8 cellular contexts compared by ENCODE assay signal in the genomic region with DNA sequence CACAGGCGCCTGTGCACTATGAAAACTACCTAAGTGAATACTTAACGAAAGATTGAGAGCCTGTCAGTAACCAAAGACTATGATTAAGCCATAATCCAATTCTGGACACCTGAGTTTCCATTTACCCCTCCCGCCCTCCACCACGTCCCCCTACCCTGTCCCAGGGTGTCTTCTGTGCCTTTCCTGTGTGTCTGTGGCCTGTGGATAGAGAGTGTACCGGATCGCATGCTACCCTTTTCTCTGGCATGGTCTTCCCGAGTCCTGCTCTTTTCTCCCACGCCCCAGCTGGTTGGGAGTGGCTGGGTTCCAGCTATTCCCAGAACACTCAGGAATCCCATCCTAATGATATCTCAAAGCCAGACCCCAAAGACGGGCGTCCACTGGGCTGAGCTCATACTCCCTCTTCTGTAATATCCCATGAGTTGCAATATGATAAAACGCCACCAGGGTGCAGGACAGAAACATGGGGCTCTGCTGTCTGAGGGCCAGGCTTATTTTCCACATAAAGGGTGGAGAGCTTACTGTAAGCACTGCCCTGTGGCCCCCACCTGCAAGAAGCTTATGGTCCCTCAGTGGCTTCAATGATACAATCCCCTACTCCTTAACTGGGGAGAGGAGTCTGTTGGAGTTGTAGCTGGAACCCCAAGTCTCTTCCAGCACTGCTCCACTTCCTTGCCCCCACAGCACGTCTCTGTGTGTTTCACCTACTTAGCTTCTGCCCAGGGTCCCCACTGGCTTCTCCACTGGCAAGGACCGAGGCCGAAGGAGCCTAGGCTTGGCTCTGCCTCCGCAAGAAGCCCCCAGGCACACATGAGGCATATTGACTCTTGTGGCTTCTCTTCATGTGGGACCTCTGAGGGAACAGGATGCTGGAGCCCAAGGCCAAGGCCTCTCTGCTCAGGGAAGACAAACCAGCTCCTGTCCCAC. TPM values are rescaled to one million over a fixed set of nuclear protein-coding genes. Genes with fewer than 3 reads are reported as not detected.
A peak's percentile ranks its signal among the peaks of the same experiment; 100 is the strongest.
DNase-seq lines count a peak whose midpoint lies in the region; ATAC-seq and TF ChIP-seq lines count a peak whose summit lies in the region.

No MANE protein-coding gene starts in this region.

- ATAC-seq in GM21526 (IDR thresholded peaks at IDR 0.05; ENCODE audit: low FRiP score, unreplicated experiment) (peak; percentile 59), HG03469 (IDR thresholded peaks at IDR 0.05; ENCODE audit: unreplicated experiment) (no peak)
- ATAC-seq in stimulated activated naive CD8-positive, alpha-beta T cell treated with anti-CD3 and anti-CD28 coated beads, Interleukin-15, amount 100 ng/mL, for 72 hours: peak; percentile 78

- peaks cover 77% of the 10 kb centered on the region for H3K27me3 Mint-ChIP-seq in stimulated activated naive CD8-positive, alpha-beta T cell treated with anti-CD3 and anti-CD28 coated beads, Interleukin-15, amount 100 ng/mL, for 72 hours

- H3K9me3 Mint-ChIP-seq in stimulated activated naive CD8-positive, alpha-beta T cell treated with anti-CD3 and anti-CD28 coated beads, Interleukin-15, amount 100 ng/mL, for 72 hours: no peaks in the 10 kb centered on the region

- H3K4me2 ChIP-seq in mammary epithelial cell (ENCODE audit: insufficient read depth, low read depth, low read length): no peak overlapping the region

- H3K27ac ChIP-seq in mammary epithelial cell (ENCODE audit: insufficient read depth, low read depth, low read length): no peak overlapping the region

- H3K36me3 ChIP-seq in mammary epithelial cell (ENCODE audit: insufficient read depth, low read length): no peaks in the 10 kb centered on the region

- no TSS peak for BruUV-seq in mammary epithelial cell (replicated peaks; lab: Mats Ljungman, UMichigan)

- 32% methylated on average over 12 of the region's 15 CpGs for WGBS in mammary epithelial cell (ENCODE audit: low coverage, missing lambda C conversion rate)

- no peak overlapping the region for H3K4me3 ChIP-seq in mammary epithelial cell (replicated peaks in 1 of 3; ENCODE audit: insufficient read depth in 1 of 3, low read depth in 2 of 3, low read length in 3 of 3)

- intact Hi-C loops in mammary epithelial cell (cut with micrococcal nuclease): loop anchor here (1.0 kb wide), 3 partner anchors 18 to 372 kb away; no protein-coding TSS in a partner anchor

- DNase-seq in DMS 273 (lab: John Stamatoyannopoulos, UW; ENCODE audit: unreplicated experiment): peak; percentile 86
- DNase-seq in MV-4-11 (lab: John Stamatoyannopoulos, UW): peak; percentile 45
- peak; percentile 47 for DNase-seq in SKM-1 (lab: John Stamatoyannopoulos, UW; ENCODE audit: unreplicated experiment)
- DNase-seq in mammary epithelial cell: peak; percentile 31
- peak; percentile 78 for DNase-seq in left kidney (ENCODE audit: low read depth, low spot score)
- peak; percentile 34 to 42 for DNase-seq in stimulated activated naive CD8-positive, alpha-beta T cell treated with anti-CD3 and anti-CD28 coated beads, Interleukin-15, amount 100 ng/mL, for 72 hours

- no peaks in the 10 kb centered on the region for H3K79me2 ChIP-seq in mammary epithelial cell (ENCODE audit: insufficient read depth, low read length)

- TF ChIP-seq CTCF in mammary epithelial cell (conservative IDR thresholded peaks at IDR 0.05 in 1 of 2, IDR thresholded peaks at IDR 0.05 in 1 of 2; ENCODE audit: extremely low read depth in 1 of 2, insufficient read depth in 1 of 2, low read depth in 1 of 2, low read length in 2 of 2): peak; percentile 69

- H4K20me1 ChIP-seq in mammary epithelial cell (ENCODE audit: insufficient read depth, low read length): no peaks in the 10 kb centered on the region

- H3K4me1 Mint-ChIP-seq in stimulated activated naive CD8-positive, alpha-beta T cell treated with anti-CD3 and anti-CD28 coated beads, Interleukin-15, amount 100 ng/mL, for 72 hours: peaks cover 19% of the 10 kb centered on the region

- H3K4me1 ChIP-seq in mammary epithelial cell (ENCODE audit: insufficient read depth, low read length): no peaks in the 10 kb centered on the region

- CTCF ChIA-PET in mammary epithelial cell (lab: Charles Lee; ENCODE audit: low non-redundant PET): interaction anchor here (0.5 to 0.7 kb wide), 6 partner anchors 9 to 218 kb away, joined by 3 to 4 read pairs (median 3); no protein-coding TSS in a partner anchor

- dilution Hi-C loops in mammary epithelial cell (cut with HindIII; ENCODE audit: low sequenced_read_pairs): no loop called here

- no peak overlapping the region for H3K4me3 Mint-ChIP-seq in stimulated activated naive CD8-positive, alpha-beta T cell treated with anti-CD3 and anti-CD28 coated beads, Interleukin-15, amount 100 ng/mL, for 72 hours

- H2AFZ ChIP-seq in mammary epithelial cell (ENCODE audit: low read depth, low read length): no peak overlapping the region

- no peak overlapping the region for H3K27ac Mint-ChIP-seq in stimulated activated naive CD8-positive, alpha-beta T cell treated with anti-CD3 and anti-CD28 coated beads, Interleukin-15, amount 100 ng/mL, for 72 hours

- H3K27me3 ChIP-seq in mammary epithelial cell (ENCODE audit: insufficient read depth, low read length): peaks cover 22% of the 10 kb centered on the region

- in situ Hi-C loops in mammary epithelial cell (cut with MboI; ENCODE audit: low sequenced_read_pairs in 2 of 2): no loop called here

- no peak overlapping the region for H3K9ac ChIP-seq in mammary epithelial cell (ENCODE audit: insufficient read depth, low read length)

- H3K9me3 ChIP-seq in mammary epithelial cell (replicated peaks; ENCODE audit: insufficient read depth, low read length): no peaks in the 10 kb centered on the region

RNA-seq across cellular contexts. Expression of gene ALX3, which starts 17.6 kb away (rescaled TPM):
- total RNA-seq in mammary epithelial cell: not detected
- polyA plus RNA-seq in mammary epithelial cell: not detected
- not detected for polyA minus RNA-seq in mammary epithelial cell

RNA-seq across cellular contexts. Expression of gene UBL4B, which starts 24.2 kb away (rescaled TPM):
- total RNA-seq in mammary epithelial cell: not detected
- not detected for polyA plus RNA-seq in mammary epithelial cell
- polyA minus RNA-seq in mammary epithelial cell: not detected

RNA-seq across cellular contexts. Expression of gene STRIP1, which starts 53.7 kb away (rescaled TPM):
- 10 to 100 TPM; 39.4 to 51.3 TPM for total RNA-seq in mammary epithelial cell
- polyA plus RNA-seq in mammary epithelial cell: 24.9 TPM
- 26.5 TPM for polyA minus RNA-seq in mammary epithelial cell

Comparison
In these comparisons a context has a peak if more than half of its experiments do, and no peak if none do; other contexts are left out.
1. DNase-seq: peak in every context shown above with its lines; median percentile 86 in DMS 273; 78 in left kidney; 47 in SKM-1; 45 in MV-4-11; 38 in stimulated activated naive CD8-positive, alpha-beta T cell treated with anti-CD3 and anti-CD28 coated beads, Interleukin-15, amount 100 ng/mL, for 72 hours; 31 in mammary epithelial cell.